In genomic region chr6:107786709-107787588, GRCh38 we compare ENCODE assay signal across 8 cellular contexts. TPM values are rescaled to one million over a fixed set of nuclear protein-coding genes. Genes with fewer than 3 reads are reported as not detected.
A peak's percentile ranks its signal among the peaks of the same experiment; 100 is the strongest.
DNase-seq lines count a peak whose midpoint lies in the region; ATAC-seq and TF ChIP-seq lines count a peak whose summit lies in the region.

No MANE protein-coding gene starts in this region.

- H3K9me3 Mint-ChIP-seq in CD4-positive, CD25-positive, alpha-beta regulatory T cell = no peaks in the 10 kb centered on the region
- H3K9me3 Mint-ChIP-seq in activated naive CD4-positive, alpha-beta T cell treated with anti-CD3 and anti-CD28 coated beads, Interleukin-2, amount 50 U/mL, for 72 hours = no peaks in the 10 kb centered on the region

- peaks cover 6% of the 10 kb centered on the region for H3K36me3 Mint-ChIP-seq in CD4-positive, CD25-positive, alpha-beta regulatory T cell
- no peaks in the 10 kb centered on the region for H3K36me3 Mint-ChIP-seq in activated naive CD4-positive, alpha-beta T cell treated with anti-CD3 and anti-CD28 coated beads, Interleukin-2, amount 50 U/mL, for 72 hours

- CTCF ChIA-PET in A673 (lab: Charles Lee) = interaction anchor here (1.3 kb wide), 1 partner anchor 61 kb away, joined by 4 read pairs; no protein-coding TSS in a partner anchor

- H3K27ac ChIP-seq in CD4-positive, CD25-positive, alpha-beta regulatory T cell (ENCODE audit: insufficient read depth, low read length, poor library complexity, severe bottlenecking) = peak overlapping the region; percentile 53
- H3K27ac ChIP-seq in body of pancreas (no peak overlapping the region), A673 (ENCODE audit: low read depth, low read length, poor library complexity, severe bottlenecking) (no peak overlapping the region)

- ATAC-seq in CD4-positive, CD25-positive, alpha-beta regulatory T cell (ENCODE audit: low read depth in 2 of 2) = peak; percentile 79 to 83
- ATAC-seq in GM19395 (IDR thresholded peaks at IDR 0.05; ENCODE audit: unreplicated experiment) (peak; percentile 84), HG03565 (IDR thresholded peaks at IDR 0.05; ENCODE audit: unreplicated experiment) (peak; percentile 82), body of pancreas (no peak)
- ATAC-seq in activated naive CD4-positive, alpha-beta T cell treated with anti-CD3 and anti-CD28 coated beads, Interleukin-2, amount 50 U/mL, for 72 hours = peak in 1 of 2 donors; percentile 81

- H3K4me3 ChIP-seq in CD4-positive, CD25-positive, alpha-beta regulatory T cell (ENCODE audit: low read depth, low read length) = peak overlapping the region; percentile 64
- no peak overlapping the region for H3K4me3 ChIP-seq in body of pancreas
- H3K4me3 ChIP-seq in A673 (ENCODE audit: low read depth, low read length, poor library complexity, severe bottlenecking) = no peak overlapping the region

- H3K4me3 Mint-ChIP-seq in CD4-positive, CD25-positive, alpha-beta regulatory T cell = peak overlapping the region; percentile 56 to 89 (median 83)

- H3K4me1 ChIP-seq in CD4-positive, CD25-positive, alpha-beta regulatory T cell (ENCODE audit: control insufficient read depth, insufficient read depth, low read length, poor library complexity, severe bottlenecking) = peaks cover 45% of the 10 kb centered on the region
- H3K4me1 ChIP-seq in body of pancreas = no peaks in the 10 kb centered on the region
- no peaks in the 10 kb centered on the region for H3K4me1 ChIP-seq in A673 (ENCODE audit: insufficient read depth, low read length, poor library complexity, severe bottlenecking)

- BruUV-seq in A673 (replicated peaks; lab: Mats Ljungman, UMichigan) = no TSS peak

- H3K27ac Mint-ChIP-seq in CD4-positive, CD25-positive, alpha-beta regulatory T cell = peak overlapping the region; percentile 82 to 90 (median 86)
- peak overlapping the region; percentile 58 to 87 for H3K27ac Mint-ChIP-seq in activated naive CD4-positive, alpha-beta T cell treated with anti-CD3 and anti-CD28 coated beads, Interleukin-2, amount 50 U/mL, for 72 hours

- no peaks in the 10 kb centered on the region for H3K27me3 ChIP-seq in CD4-positive, CD25-positive, alpha-beta regulatory T cell (ENCODE audit: control insufficient read depth, insufficient read depth, low read length)
- H3K27me3 ChIP-seq in body of pancreas = no peaks in the 10 kb centered on the region
- no peaks in the 10 kb centered on the region for H3K27me3 ChIP-seq in A673 (replicated peaks; ENCODE audit: insufficient read depth, low read depth, low read length, poor library complexity)

- in situ Hi-C loops in ACHN (cut with HindIII; ENCODE audit: low pct_ligation_motif_present, low pct_unique_long_range_greater_than_20kb, low sequenced_read_pairs) = no loop called here

- intact Hi-C loops in body of pancreas (cut with DNase I) = no loop called here
- intact Hi-C loops in A673 (cut with micrococcal nuclease; ENCODE audit: unreplicated experiment) = no loop called here

- H3K36me3 ChIP-seq in CD4-positive, CD25-positive, alpha-beta regulatory T cell (ENCODE audit: control insufficient read depth, insufficient read depth, low read length) = no peaks in the 10 kb centered on the region
- no peaks in the 10 kb centered on the region for H3K36me3 ChIP-seq in body of pancreas (replicated peaks in 1 of 2; ENCODE audit: insufficient read depth in 1 of 2, low read depth in 2 of 2)
- H3K36me3 ChIP-seq in A673 (ENCODE audit: insufficient read depth, low read length, poor library complexity, severe bottlenecking) = no peaks in the 10 kb centered on the region

- no peaks in the 10 kb centered on the region for H3K27me3 Mint-ChIP-seq in CD4-positive, CD25-positive, alpha-beta regulatory T cell

- H3K9me3 ChIP-seq in CD4-positive, CD25-positive, alpha-beta regulatory T cell (ENCODE audit: control insufficient read depth in 2 of 2, low read length in 2 of 2) = no peaks in the 10 kb centered on the region
- H3K9me3 ChIP-seq in body of pancreas = no peaks in the 10 kb centered on the region
- H3K9me3 ChIP-seq in A673 (ENCODE audit: low read depth, low read length, poor library complexity, severe bottlenecking) = no peaks in the 10 kb centered on the region

- TF ChIP-seq CTCF in body of pancreas (IDR thresholded peaks at IDR 0.05) = no peak
- TF ChIP-seq CTCF in A673 (conservative IDR thresholded peaks at IDR 0.05; ENCODE audit: low read depth, low read length) = no peak

- no peak for TF ChIP-seq POLR2A in body of pancreas (IDR thresholded peaks at IDR 0.05)

- 60 to 67% methylated on average over 10 of the region's 10 CpGs for WGBS in body of pancreas, 2 donors

- POLR2A ChIA-PET in A673 (lab: Charles Lee; ENCODE audit: low non-redundant PET) = no interaction called here

- DNase-seq in CD4-positive, CD25-positive, alpha-beta regulatory T cell = peak in 2 of 3 donors; percentile 51 to 70
- no peak for DNase-seq in activated naive CD4-positive, alpha-beta T cell treated with anti-CD3 and anti-CD28 coated beads, Interleukin-2, amount 50 U/mL, for 72 hours (ENCODE audit: low spot score in 2 of 2)
- DNase-seq in NCI-H526 treated with DMSO at 0.1 percent for 48 hours (lab: John Stamatoyannopoulos, UW) (no peak), ACHN (no peak), body of pancreas (no peak), A673 (ENCODE audit: low spot score) (no peak)

- peaks cover 13 to 82% (median 50%) of the 10 kb centered on the region in 4 donors for H3K4me1 Mint-ChIP-seq in CD4-positive, CD25-positive, alpha-beta regulatory T cell

RNA-seq across cellular contexts. Expression of gene SCML4, which starts 37.2 kb away (rescaled TPM):
- total RNA-seq in CD4-positive, CD25-positive, alpha-beta regulatory T cell = 33.2 TPM
- polyA plus RNA-seq in CD4-positive, CD25-positive, alpha-beta regulatory T cell = 10 to 100 TPM in 3 of 4 donors, 1 to 10 TPM in 1; 9.3 to 20.9 (median 15.9) TPM
- total RNA-seq in activated naive CD4-positive, alpha-beta T cell treated with anti-CD3 and anti-CD28 coated beads, Interleukin-2, amount 50 U/mL, for 72 hours = 10 to 100 TPM in 1 of 2 donors, 1 to 10 TPM in 1; 5.2 to 11.7 TPM
- total RNA-seq in body of pancreas (1 to 10 TPM in 1 of 2 donors, under 1 TPM in 1; 0.78 to 6.9 TPM), A673 (2021) (not detected in 2 replicates)

Comparison
In these comparisons a context has a peak if more than half of its experiments do, and no peak if none do; other contexts are left out.
1. DNase-seq: peak in CD4-positive, CD25-positive, alpha-beta regulatory T cell (2 of 3); none in activated naive CD4-positive, alpha-beta T cell treated with anti-CD3 and anti-CD28 coated beads, Interleukin-2, amount 50 U/mL, for 72 hours (0 of 2), NCI-H526 treated with DMSO at 0.1 percent for 48 hours (single experiment), ACHN (single experiment), body of pancreas (0 of 4) and A673 (single experiment).